In the genomic region with DNA sequence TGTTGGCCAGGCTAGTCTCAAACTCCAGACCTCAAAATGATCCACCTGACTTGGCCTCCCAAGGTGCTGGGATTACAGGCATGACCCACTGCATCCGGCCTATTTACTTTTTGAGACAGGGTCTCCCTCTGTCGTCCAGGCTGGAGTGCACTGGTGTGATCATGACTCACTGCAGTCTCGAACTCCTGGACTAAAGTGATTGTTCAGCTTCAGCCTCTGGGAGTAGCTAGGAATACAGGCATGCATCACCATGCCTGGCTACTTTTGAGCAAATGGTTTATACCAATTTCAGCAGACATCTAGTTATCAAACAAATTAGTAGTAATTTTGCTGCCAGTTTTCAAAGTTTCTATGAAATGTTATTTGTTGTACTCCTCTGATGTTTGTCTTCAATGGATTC, we compare ENCODE assay signal across 14 cellular contexts. TPM values are rescaled to one million over a fixed set of nuclear protein-coding genes. Genes with fewer than 3 reads are reported as not detected.
A peak's percentile ranks its signal among the peaks of the same experiment; 100 is the strongest.
DNase-seq lines count a peak whose midpoint lies in the region; ATAC-seq and TF ChIP-seq lines count a peak whose summit lies in the region.
"Had no signal": no experiment of that assay in that cellular context is flagged by ENCODE, and none has a peak within 500 bp of the region (broad histone marks: within the 10 kb centered on the region; RNA-seq: fewer than 3 reads in every experiment).

No MANE protein-coding gene starts in this region.

- peaks cover 33% of the 10 kb centered on the region for H3K79me2 ChIP-seq in neural cell (replicated peaks; ENCODE audit: insufficient read depth, low read length)

- H3K27me3 ChIP-seq in neural cell (ENCODE audit: insufficient read depth, low read depth, low read length) (no peaks in the 10 kb centered on the region), uterus (no peaks in the 10 kb centered on the region)
- H3K27me3 ChIP-seq: ascending aorta, Peyer's patch had no signal

- H3K9me3 ChIP-seq in neural cell (ENCODE audit: low read length) (no peaks in the 10 kb centered on the region), uterus (no peaks in the 10 kb centered on the region)
- H3K9me3 ChIP-seq: ascending aorta, Peyer's patch had no signal

- H3F3A ChIP-seq in neural cell (ENCODE audit: insufficient read depth, low read length, poor library complexity, severe bottlenecking) = no peaks in the 10 kb centered on the region

- peaks cover 11% of the 10 kb centered on the region for H4K20me1 ChIP-seq in neural cell (ENCODE audit: insufficient read depth)

- no peaks in the 10 kb centered on the region for H3K27me3 Mint-ChIP-seq in T-helper 1 cell treated with Interleukin-12 subunit alpha and Interleukin-12 subunit beta and Interleukin-4 antibody, amounts not matched to agents 30 μg/mL and 1 μg/mL, for 36 hours (ENCODE audit: low read depth)
- peaks cover 1% of the 10 kb centered on the region for H3K27me3 Mint-ChIP-seq in IgD-negative memory B cell

- no peak for TF ChIP-seq RAD21 in neural cell (conservative IDR thresholded peaks at IDR 0.05)

- H3K36me3 Mint-ChIP-seq in T-helper 1 cell treated with Interleukin-12 subunit alpha and Interleukin-12 subunit beta and Interleukin-4 antibody, amounts not matched to agents 30 μg/mL and 1 μg/mL, for 36 hours (ENCODE audit: low read depth) = peaks cover 49% of the 10 kb centered on the region
- peaks cover 19% of the 10 kb centered on the region for H3K36me3 Mint-ChIP-seq in IgD-negative memory B cell

- DNase-seq in T-helper 1 cell (no peak), astrocyte of the hippocampus (ENCODE audit: low read depth, low spot score) (peak; percentile 14), uterus (no peak)
- DNase-seq: ACHN; activated CD4-positive, CD25-positive, alpha-beta regulatory T cell; NCI-H1694; Peyer's patch had no signal

- peak overlapping the region; percentile 49 for H3K4me2 ChIP-seq in neural cell (ENCODE audit: low read length)

- peak overlapping the region; percentile 92 for H3K4me3 Mint-ChIP-seq in T-helper 1 cell treated with Interleukin-12 subunit alpha and Interleukin-12 subunit beta and Interleukin-4 antibody, amounts not matched to agents 30 μg/mL and 1 μg/mL, for 36 hours
- H3K4me3 Mint-ChIP-seq in IgD-negative memory B cell = peak overlapping the region; percentile 95 to 100 (median 96)

- no peak for TF ChIP-seq EP300 in neural cell (conservative IDR thresholded peaks at IDR 0.05; ENCODE audit: poor library complexity, severe bottlenecking)

- no peaks in the 10 kb centered on the region for H3K4me1 ChIP-seq in uterus

- H3K9ac ChIP-seq in neural cell (ENCODE audit: low read length) = no peak overlapping the region

- TF ChIP-seq CTCF in neural cell (IDR thresholded peaks at IDR 0.05; ENCODE audit: poor library complexity, severe bottlenecking) (no peak), uterus (IDR thresholded peaks at IDR 0.05) (no peak)

- H3K9me2 ChIP-seq in neural cell (ENCODE audit: insufficient read depth, low read length) = no peaks in the 10 kb centered on the region

- ATAC-seq in GM18520 (IDR thresholded peaks at IDR 0.05; ENCODE audit: unreplicated experiment) = no peak
- ATAC-seq in GM21786 (IDR thresholded peaks at IDR 0.05; ENCODE audit: unreplicated experiment) = no peak
- ATAC-seq: sciatic nerve had no signal

- peak overlapping the region; percentile 96 for H3K27ac Mint-ChIP-seq in T-helper 1 cell treated with Interleukin-12 subunit alpha and Interleukin-12 subunit beta and Interleukin-4 antibody, amounts not matched to agents 30 μg/mL and 1 μg/mL, for 36 hours
- peak overlapping the region in 2 of 3 donors; percentile 41 to 98 for H3K27ac Mint-ChIP-seq in IgD-negative memory B cell

- no peak overlapping the region for H2AFZ ChIP-seq in neural cell (ENCODE audit: low read depth, low read length)

- no peaks in the 10 kb centered on the region for H3K36me3 ChIP-seq in neural cell (ENCODE audit: insufficient read depth, low read length)
- no peaks in the 10 kb centered on the region for H3K36me3 ChIP-seq in uterus

- H3K27ac ChIP-seq in neural cell (ENCODE audit: low read length) (no peak overlapping the region), uterus (peak overlapping the region in 1 of 2 donors; percentile 4)
- H3K27ac ChIP-seq: ascending aorta had no signal

- peak overlapping the region; percentile 92 for H3K4me3 ChIP-seq in neural cell (ENCODE audit: low read length)
- H3K4me3 ChIP-seq in uterus = no peak overlapping the region

- H3K9me3 Mint-ChIP-seq in T-helper 1 cell treated with Interleukin-12 subunit alpha and Interleukin-12 subunit beta and Interleukin-4 antibody, amounts not matched to agents 30 μg/mL and 1 μg/mL, for 36 hours = peaks cover 7% of the 10 kb centered on the region
- no peaks in the 10 kb centered on the region for H3K9me3 Mint-ChIP-seq in IgD-negative memory B cell

- TF ChIP-seq POLR2A in uterus (IDR thresholded peaks at IDR 0.05) = no peak

- intact Hi-C loops in uterus (cut with DNase I; ENCODE audit: low total_unique reads) = no loop called here

- H3K4me1 Mint-ChIP-seq in T-helper 1 cell treated with Interleukin-12 subunit alpha and Interleukin-12 subunit beta and Interleukin-4 antibody, amounts not matched to agents 30 μg/mL and 1 μg/mL, for 36 hours (ENCODE audit: low read depth) = peaks cover 35% of the 10 kb centered on the region
- peaks cover 38 to 44% (median 42%) of the 10 kb centered on the region in 3 donors for H3K4me1 Mint-ChIP-seq in IgD-negative memory B cell

TF ChIP-seq in neural cell, 6 proteins besides CTCF, POLR2A, EP300 and RAD21:
- no peak for TF ChIP-seq POLR2AphosphoS5 (IDR thresholded peaks at IDR 0.05)
- no peak for TF ChIP-seq MXI1 (conservative IDR thresholded peaks at IDR 0.05; ENCODE audit: poor library complexity, severe bottlenecking)

RNA-seq across cellular contexts. Expression of a gene that starts 2.2 kb away (rescaled TPM):
- polyA plus RNA-seq in IgD-negative memory B cell = 118 TPM
- polyA plus RNA-seq in neural cell = 63.9 and 71.9 TPM in 2 replicates
- polyA minus RNA-seq in neural cell = 117 and 159 TPM in 2 replicates
- 100 to 1,000 TPM in 2 of 4 donors, 10 to 100 TPM in 2; 54.4 to 175 (median 90.4) TPM for total RNA-seq in uterus
